8 cellular contexts compared by ENCODE assay signal in the genomic region with DNA sequence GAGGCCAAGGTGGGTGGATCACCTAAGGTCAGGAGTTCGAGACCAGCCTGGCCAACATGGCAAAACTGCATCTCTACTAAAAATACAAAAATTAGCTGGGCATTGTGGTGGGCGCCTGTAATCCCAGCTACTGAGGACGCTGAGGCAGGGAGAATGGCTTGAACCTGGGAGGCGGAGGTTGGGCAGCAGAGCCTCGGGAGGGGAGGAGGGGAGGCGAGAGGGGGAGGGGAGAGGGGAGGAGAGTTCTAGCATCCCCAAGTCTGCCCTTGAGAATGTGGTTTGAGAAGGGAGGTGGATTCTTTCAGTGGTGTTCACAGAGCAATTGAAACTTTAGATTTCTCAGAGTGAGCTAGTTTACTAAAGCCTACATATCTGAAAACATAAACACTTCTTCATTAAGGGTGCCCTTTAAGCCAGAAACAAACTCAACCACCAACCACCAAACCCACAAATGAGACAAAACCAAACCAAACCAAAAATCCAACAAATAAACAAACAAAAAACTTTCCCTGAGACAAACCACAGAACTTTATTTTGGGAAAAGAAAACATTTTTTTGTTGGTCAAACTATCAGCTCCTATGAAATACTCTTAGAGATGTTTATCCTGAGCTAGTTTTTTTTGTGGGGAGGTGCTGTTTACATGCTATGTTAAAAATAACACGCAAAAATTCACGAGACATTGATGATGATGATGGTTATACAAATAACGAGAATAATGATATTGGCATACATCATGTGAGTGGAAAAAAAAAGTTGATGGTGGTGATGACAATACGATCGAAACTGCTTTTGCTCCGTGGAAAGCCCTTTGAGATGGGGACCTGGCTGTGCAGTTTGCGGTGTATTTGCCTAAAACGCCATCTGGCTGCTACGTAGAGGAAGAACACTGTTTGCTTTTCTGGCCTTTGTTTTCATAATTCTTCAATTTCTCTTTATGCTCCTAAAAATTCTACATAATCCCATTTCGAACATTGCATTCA.
DNase-seq lines count a peak whose midpoint lies in the region; ATAC-seq, FAIRE-seq and TF ChIP-seq lines count a peak whose summit lies in the region.

No MANE protein-coding gene starts in this region.

- ATAC-seq in CD4-positive, alpha-beta T cell (ENCODE audit: poor library complexity), result no peak
- ATAC-seq in central memory CD8-positive, alpha-beta T cell (replicated peaks; ENCODE audit: extremely low read depth, poor library complexity, severe bottlenecking), result no peak
- ATAC-seq in aorta (ENCODE audit: low FRiP score), result no peak

- H3K4me3 ChIP-seq in aorta (ENCODE audit: low read length in 2 of 2), result no peak overlapping the region

- CTCF ChIA-PET in CD4-positive, alpha-beta T cell (lab: Charles Lee), result interaction anchor here (1.0 to 1.2 kb wide), 2 partner anchors 121 to 160 kb away, joined by 3 to 7 read pairs; no protein-coding TSS in a partner anchor

- H3K9me3 ChIP-seq in CD4-positive, alpha-beta T cell (ENCODE audit: control insufficient read depth, low read length), result no peaks in the 10 kb centered on the region
- no peaks in the 10 kb centered on the region for H3K9me3 ChIP-seq in aorta (ENCODE audit: control insufficient read depth, low read length)

- peaks cover 9% of the 10 kb centered on the region for H3K4me1 Mint-ChIP-seq in CD4-positive, alpha-beta T cell (ENCODE audit: low read depth)
- H3K4me1 Mint-ChIP-seq in T-helper 2 cell treated with Interferon-gamma antibody and Interleukin-4, amounts not matched to agents 5 μg/mL and 100 μg/mL, for 36 hours (ENCODE audit: low read depth), result peaks cover 15% of the 10 kb centered on the region
- peaks cover 6% of the 10 kb centered on the region for H3K4me1 Mint-ChIP-seq in central memory CD8-positive, alpha-beta T cell

- peaks cover 5% of the 10 kb centered on the region for H3K27me3 ChIP-seq in CD4-positive, alpha-beta T cell (ENCODE audit: control insufficient read depth, insufficient read depth, low read length)
- no peaks in the 10 kb centered on the region for H3K27me3 ChIP-seq in aorta (ENCODE audit: control insufficient read depth in 1 of 2, insufficient read depth in 2 of 2, low read length in 1 of 2)

- intact Hi-C loops in CD4-positive, alpha-beta T cell (cut with DNase I, micrococcal nuclease), result loop anchor here (1.0 kb wide), 1 partner anchor 160 kb away; no protein-coding TSS in a partner anchor
- intact Hi-C loops in aorta (cut with DNase I), result loop anchor here in 1 of 2 donors (2.0 kb wide), 1 partner anchor 161 kb away; no protein-coding TSS in a partner anchor

- no peaks in the 10 kb centered on the region for H3K9me3 Mint-ChIP-seq in CD4-positive, alpha-beta T cell
- no peaks in the 10 kb centered on the region for H3K9me3 Mint-ChIP-seq in T-helper 2 cell treated with Interferon-gamma antibody and Interleukin-4, amounts not matched to agents 5 μg/mL and 100 μg/mL, for 36 hours
- no peaks in the 10 kb centered on the region for H3K9me3 Mint-ChIP-seq in central memory CD8-positive, alpha-beta T cell

- no peak overlapping the region for H3K27ac ChIP-seq in CD4-positive, alpha-beta T cell (ENCODE audit: low read depth, low read length)
- H3K27ac ChIP-seq in aorta (ENCODE audit: low read depth in 1 of 2, low read length in 2 of 2), result no peak overlapping the region

- peak; percentile 91 for FAIRE-seq in GM19239 (lab: Jason Lieb, UNC)

- peak; percentile 61 for TF ChIP-seq CTCF in CD4-positive, alpha-beta T cell (IDR thresholded peaks at IDR 0.05)

- H3K36me3 Mint-ChIP-seq in CD4-positive, alpha-beta T cell (ENCODE audit: low read depth), result peaks cover 6% of the 10 kb centered on the region
- no peaks in the 10 kb centered on the region for H3K36me3 Mint-ChIP-seq in T-helper 2 cell treated with Interferon-gamma antibody and Interleukin-4, amounts not matched to agents 5 μg/mL and 100 μg/mL, for 36 hours (ENCODE audit: low read depth)
- peaks cover 9% of the 10 kb centered on the region for H3K36me3 Mint-ChIP-seq in central memory CD8-positive, alpha-beta T cell (ENCODE audit: insufficient read depth)

- POLR2A ChIA-PET in CD4-positive, alpha-beta T cell (lab: Charles Lee), result no interaction called here

- peak overlapping the region; percentile 47 for H3K27ac Mint-ChIP-seq in CD4-positive, alpha-beta T cell
- H3K27ac Mint-ChIP-seq in T-helper 2 cell treated with Interferon-gamma antibody and Interleukin-4, amounts not matched to agents 5 μg/mL and 100 μg/mL, for 36 hours, result peak overlapping the region; percentile 82
- H3K27ac Mint-ChIP-seq in central memory CD8-positive, alpha-beta T cell (ENCODE audit: low read depth), result no peak overlapping the region

- in situ Hi-C loops in KBM-7 (cut with MboI; ENCODE audit: low pct_unique_long_range_greater_than_20kb, low sequenced_read_pairs), result no loop called here

- no peaks in the 10 kb centered on the region for H3K36me3 ChIP-seq in aorta (ENCODE audit: control insufficient read depth in 1 of 2, insufficient read depth in 2 of 2, low read length in 1 of 2)

- DNase-seq in CD4-positive, alpha-beta T cell, result peak in 8 of 10 experiments; percentile 7 to 40 (median 16)
- peak; percentile 19 for DNase-seq in GM19239 (ENCODE audit: insufficient read length, low spot score)
- peak; percentile 62 for DNase-seq in KBM-7
- peak; percentile 40 for DNase-seq in T-helper 2 cell treated with Interferon-gamma antibody and Interleukin-4, amounts not matched to agents 5 μg/mL and 100 μg/mL, for 36 hours (ENCODE audit: low spot score)
- DNase-seq in central memory CD8-positive, alpha-beta T cell (ENCODE audit: low spot score in 2 of 2), result no peak
- peak; percentile 32 for DNase-seq in myocyte (ENCODE audit: low read depth)
- no peak for DNase-seq in SHP77 treated with DMSO at 0.1 percent for 48 hours (lab: John Stamatoyannopoulos, UW)
- DNase-seq in aorta, result no peak

- H3K27me3 Mint-ChIP-seq in CD4-positive, alpha-beta T cell, result peaks cover 26% of the 10 kb centered on the region
- H3K27me3 Mint-ChIP-seq in T-helper 2 cell treated with Interferon-gamma antibody and Interleukin-4, amounts not matched to agents 5 μg/mL and 100 μg/mL, for 36 hours (ENCODE audit: low read depth), result peaks cover 27% of the 10 kb centered on the region
- H3K27me3 Mint-ChIP-seq in central memory CD8-positive, alpha-beta T cell, result peaks cover 28% of the 10 kb centered on the region

- 21 to 26% methylated on average over 16 of the region's 16 CpGs for WGBS in aorta, 2 donors

- no peaks in the 10 kb centered on the region for H3K4me1 ChIP-seq in aorta (ENCODE audit: control insufficient read depth in 1 of 2, insufficient read depth in 2 of 2, low read length in 2 of 2)

- H3K4me3 Mint-ChIP-seq in CD4-positive, alpha-beta T cell, result peak overlapping the region; percentile 68
- H3K4me3 Mint-ChIP-seq in T-helper 2 cell treated with Interferon-gamma antibody and Interleukin-4, amounts not matched to agents 5 μg/mL and 100 μg/mL, for 36 hours, result peak overlapping the region; percentile 63
- peak overlapping the region; percentile 49 for H3K4me3 Mint-ChIP-seq in central memory CD8-positive, alpha-beta T cell

Comparison
In these comparisons a context has a peak if more than half of its experiments do, and no peak if none do; other contexts are left out.
1. DNase-seq: peak in CD4-positive, alpha-beta T cell (8 of 10), GM19239 (single experiment), KBM-7 (single experiment), T-helper 2 cell treated with Interferon-gamma antibody and Interleukin-4, amounts not matched to agents 5 μg/mL and 100 μg/mL, for 36 hours (single experiment) and myocyte (single experiment); none in central memory CD8-positive, alpha-beta T cell (0 of 2), SHP77 treated with DMSO at 0.1 percent for 48 hours (single experiment) and aorta (0 of 2).
2. Peak in every context shown above with its lines, with median percentiles within 50 percentile points of each other: H3K4me3 Mint-ChIP-seq.